ENCODE assay signal across 8 cellular contexts in the genomic region with DNA sequence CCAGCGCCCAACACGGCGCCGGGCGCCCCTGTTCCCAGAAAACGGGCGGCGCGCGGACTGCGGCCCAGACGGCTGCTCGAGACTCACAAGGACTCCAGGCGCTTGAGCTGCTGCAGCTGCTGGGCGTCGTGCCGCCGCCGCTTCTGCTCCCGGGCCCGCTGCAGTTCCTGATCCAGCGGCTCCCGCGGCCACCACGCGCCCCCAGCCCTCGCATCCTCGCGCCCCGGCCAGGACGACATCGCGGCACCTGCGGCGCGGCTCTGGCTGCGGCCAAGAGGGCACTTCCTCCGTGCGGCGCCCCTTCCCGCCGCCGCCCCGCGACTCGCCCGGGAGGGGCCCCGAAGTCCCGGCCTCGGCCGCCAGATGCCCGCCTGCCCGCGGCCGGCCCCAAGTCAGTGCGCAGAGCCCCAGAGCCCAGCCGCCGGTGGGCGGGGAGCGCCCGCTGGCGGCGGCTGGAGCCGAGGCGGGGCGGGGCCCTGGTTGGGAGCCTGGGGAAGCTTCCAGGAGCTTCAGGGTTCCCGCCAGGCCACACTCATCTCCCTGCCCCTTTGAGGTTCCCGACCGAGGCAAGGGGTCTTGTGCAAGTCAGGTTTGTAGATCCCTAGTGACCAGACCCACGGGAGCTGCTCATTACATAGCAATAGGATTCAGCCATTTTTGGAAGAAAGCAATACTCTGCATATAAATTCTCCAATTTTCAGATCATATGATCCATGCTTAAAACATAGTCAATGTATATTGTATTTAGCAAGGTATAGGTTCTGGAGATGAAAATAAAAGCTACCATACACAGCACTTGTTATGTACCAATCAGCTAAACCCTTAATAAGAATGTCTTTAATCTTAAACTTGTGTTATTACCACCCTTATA. TPM values are rescaled to one million over a fixed set of nuclear protein-coding genes. Genes with fewer than 3 reads are reported as not detected.
DNase-seq lines count a peak whose midpoint lies in the region; ATAC-seq and TF ChIP-seq lines count a peak whose summit lies in the region.

No MANE protein-coding gene starts in this region.

- H3K27me3 ChIP-seq in esophagus muscularis mucosa (no peaks in the 10 kb centered on the region), muscle layer of duodenum (ENCODE audit: low read depth, low read length) (no peaks in the 10 kb centered on the region)

- no TSS peak for BruUV-seq in OCI-LY7 (replicated peaks; lab: Mats Ljungman, UMichigan)

- H3K9me3 ChIP-seq in OCI-LY7 (ENCODE audit: low read length), result peaks cover 16% of the 10 kb centered on the region
- no peaks in the 10 kb centered on the region for H3K9me3 ChIP-seq in esophagus muscularis mucosa
- no peaks in the 10 kb centered on the region for H3K9me3 ChIP-seq in muscle layer of duodenum (ENCODE audit: control insufficient read depth in 1 of 2, low read length in 2 of 2)

- H3K36me3 Mint-ChIP-seq in activated T-cell treated with anti-CD3 and anti-CD28 coated beads, Interleukin-2, amount 50 U/mL, for 4 hours (ENCODE audit: insufficient read depth), result no peaks in the 10 kb centered on the region

- peaks cover 2% of the 10 kb centered on the region for H3K27me3 Mint-ChIP-seq in activated T-cell treated with anti-CD3 and anti-CD28 coated beads, Interleukin-2, amount 50 U/mL, for 4 hours (ENCODE audit: low read depth)

- H3K9me3 Mint-ChIP-seq in activated T-cell treated with anti-CD3 and anti-CD28 coated beads, Interleukin-2, amount 50 U/mL, for 4 hours, result no peaks in the 10 kb centered on the region

- no peaks in the 10 kb centered on the region for H3K36me3 ChIP-seq in OCI-LY7 (ENCODE audit: insufficient read depth, low read length)
- no peaks in the 10 kb centered on the region for H3K36me3 ChIP-seq in esophagus muscularis mucosa
- no peaks in the 10 kb centered on the region for H3K36me3 ChIP-seq in muscle layer of duodenum (ENCODE audit: control insufficient read depth in 1 of 2, insufficient read depth in 2 of 2, low read length in 2 of 2)

- no peak overlapping the region for H2AFZ ChIP-seq in OCI-LY7 (ENCODE audit: low read length)

- peak overlapping the region; percentile 22; the same call in 1 of the 2 replicates for H3K4me2 ChIP-seq in OCI-LY7 (ENCODE audit: low read length)

- H3K4me3 ChIP-seq in OCI-LY7 (ENCODE audit: low read depth, low read length, poor library complexity, severe bottlenecking) (peak overlapping the region; percentile 29), esophagus muscularis mucosa (peak overlapping the region; percentile 68 to 97 (median 90)), muscle layer of duodenum (ENCODE audit: low read depth in 1 of 2, low read length in 2 of 2) (peak overlapping the region; percentile 61 to 88)

- H3K27ac ChIP-seq in OCI-LY7 (ENCODE audit: low read depth, low read length, poor library complexity, severe bottlenecking) (no peak overlapping the region), esophagus muscularis mucosa (replicated peaks in 1 of 4) (peak overlapping the region; percentile 91 to 98 (median 94)), muscle layer of duodenum (ENCODE audit: low read length) (peak overlapping the region; percentile 69)

- POLR2A ChIA-PET in OCI-LY7 (lab: Charles Lee), result interaction anchor here (0.5 to 1.0 kb wide), 3 partner anchors 17 to 175 kb away, joined by 3 to 4 read pairs (median 3); no protein-coding TSS in a partner anchor

- H3K4me1 ChIP-seq in OCI-LY7 (ENCODE audit: insufficient read depth, low read length, poor library complexity, severe bottlenecking) (no peaks in the 10 kb centered on the region), esophagus muscularis mucosa (peaks cover 24 to 40% (median 38%) of the 10 kb centered on the region in 4 donors), muscle layer of duodenum (ENCODE audit: control insufficient read depth in 1 of 2, insufficient read depth in 2 of 2, low read length in 2 of 2) (peaks cover 6 to 19% of the 10 kb centered on the region in 2 donors)

- no peaks in the 10 kb centered on the region for H3K79me2 ChIP-seq in OCI-LY7 (ENCODE audit: insufficient read depth, low read depth, low read length)

- no peak for TF ChIP-seq POLR2A in esophagus muscularis mucosa (IDR thresholded peaks at IDR 0.05; ENCODE audit: low read depth)

- peak overlapping the region; percentile 59 for H3K4me3 Mint-ChIP-seq in activated T-cell treated with anti-CD3 and anti-CD28 coated beads, Interleukin-2, amount 50 U/mL, for 4 hours

- no peak for TF ChIP-seq EP300 in esophagus muscularis mucosa (IDR thresholded peaks at IDR 0.05)

- DNase-seq in D341Med (ENCODE audit: low spot score), result peak; percentile 94
- DNase-seq in HS-27A (ENCODE audit: low read depth), result peak; percentile 23
- DNase-seq in OCI-LY7 (ENCODE audit: low spot score), result peak; percentile 41
- peak; percentile 56 for DNase-seq in activated T-cell treated with anti-CD3 and anti-CD28 coated beads, Interleukin-2, amount 50 U/mL, for 4 hours
- no peak for DNase-seq in esophagus muscularis mucosa (ENCODE audit: extremely low spot score)
- peak; percentile 44 to 53 for DNase-seq in stimulated activated CD8-positive, alpha-beta memory T cell treated with anti-CD3 and anti-CD28 coated beads, Interleukin-7, amount 100 ng/mL, for 48 hours (ENCODE audit: extremely low read depth in 1 of 2, low read depth in 1 of 2)

- peak; percentile 87 for ATAC-seq in GM21360 (IDR thresholded peaks at IDR 0.05; ENCODE audit: unreplicated experiment)
- peak; percentile 90 to 96 for ATAC-seq in activated T-cell treated with anti-CD3 and anti-CD28 coated beads, Interleukin-2, amount 50 U/mL, for 4 hours

- no peaks in the 10 kb centered on the region for H4K20me1 ChIP-seq in OCI-LY7 (ENCODE audit: insufficient read depth, low read length)

- peak; percentile 63 for TF ChIP-seq CTCF in OCI-LY7 (conservative IDR thresholded peaks at IDR 0.05; ENCODE audit: low read length)
- peak; percentile 74 to 75 (median 74) for TF ChIP-seq CTCF in esophagus muscularis mucosa (IDR thresholded peaks at IDR 0.05)

- CTCF ChIA-PET in OCI-LY7 (lab: Charles Lee; ENCODE audit: unreplicated experiment), result no interaction called here

- 0% methylated on average over 4 of the region's 70 CpGs for WGBS in esophagus muscularis mucosa

- intact Hi-C loops in OCI-LY7 (cut with micrococcal nuclease; ENCODE audit: unreplicated experiment), result loop anchor here (1.0 to 10.0 kb wide), 2 partner anchors 97 to 162 kb away; a partner anchor contains a TSS
- intact Hi-C loops in esophagus muscularis mucosa (cut with DNase I), result loop anchor here (1.0 to 5.0 kb wide), 4 partner anchors 15 to 164 kb away; a partner anchor contains a TSS

- H3K9me2 ChIP-seq in OCI-LY7 (ENCODE audit: insufficient read depth, low read length), result no peaks in the 10 kb centered on the region

- peaks cover 11% of the 10 kb centered on the region for H3K4me1 Mint-ChIP-seq in activated T-cell treated with anti-CD3 and anti-CD28 coated beads, Interleukin-2, amount 50 U/mL, for 4 hours (ENCODE audit: low read depth)

RNA-seq across cellular contexts. Expression of a gene that starts 14.2 kb away (rescaled TPM):
- total RNA-seq in OCI-LY7 (2014; rRNA removed; shearing (Covaris generic)), result 0.73 TPM in 1 of 2 replicates, not detected in the other
- total RNA-seq in OCI-LY7 (2022) (1.1 TPM in 1 of 2 replicates, not detected in the other), esophagus muscularis mucosa (100 to 1,000 TPM; 119 to 123 (median 122) TPM)
- total RNA-seq in activated T-cell treated with anti-CD3 and anti-CD28 coated beads, Interleukin-2, amount 50 U/mL, for 4 hours, result under 1 TPM; 0.48 to 0.79 (median 0.58) TPM

RNA-seq across cellular contexts. Expression of a gene that starts 51.5 kb away (rescaled TPM):
- 35.0 and 35.9 TPM in 2 replicates for total RNA-seq in OCI-LY7 (2014; rRNA removed; shearing (Covaris generic))
- total RNA-seq in OCI-LY7 (2022), result 34.5 and 40.8 TPM in 2 replicates
- 10 to 100 TPM; 16.4 to 18.9 (median 17.6) TPM for total RNA-seq in activated T-cell treated with anti-CD3 and anti-CD28 coated beads, Interleukin-2, amount 50 U/mL, for 4 hours
- total RNA-seq in esophagus muscularis mucosa, result 10 to 100 TPM; 28.3 to 51.2 (median 38.7) TPM

Comparison
In these comparisons a context has a peak if more than half of its experiments do, and no peak if none do; other contexts are left out.
1. H3K4me3 ChIP-seq: peak in every context shown above with its lines; median percentile 90 in esophagus muscularis mucosa; 74 in muscle layer of duodenum; 29 in OCI-LY7.
2. RNA of a gene that starts 14.2 kb away (total RNA-seq): 119 to 123 TPM in esophagus muscularis mucosa; 0.73 to 1.1 TPM in OCI-LY7 and 0.48 to 0.79 TPM in activated T-cell treated with anti-CD3 and anti-CD28 coated beads, Interleukin-2, amount 50 U/mL, for 4 hours; every median in the first group is over 10 times any median in the second.